ENCODE assay signal across 19 cellular contexts in the genomic region with DNA sequence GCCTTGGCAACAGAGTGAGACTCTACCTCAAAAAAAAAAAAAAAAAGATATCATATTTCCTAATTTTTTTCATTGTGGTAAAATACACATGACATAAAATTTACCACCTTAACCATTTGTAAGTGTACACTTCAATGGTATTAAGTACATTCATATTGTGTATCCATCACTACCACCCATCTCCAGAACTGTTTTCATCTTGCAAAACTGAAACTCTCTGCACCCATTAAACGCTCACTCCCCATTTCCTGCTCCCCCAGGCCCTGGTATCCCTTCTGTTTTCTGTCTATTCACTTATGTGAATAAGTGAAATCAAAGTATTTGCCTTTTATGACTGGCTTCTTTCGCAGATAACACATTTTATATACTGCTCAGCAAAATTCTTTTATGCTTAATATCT. TPM values are rescaled to one million over a fixed set of nuclear protein-coding genes. Genes with fewer than 3 reads are reported as not detected.
A peak's percentile ranks its signal among the peaks of the same experiment; 100 is the strongest.
DNase-seq lines count a peak whose midpoint lies in the region; ATAC-seq and TF ChIP-seq lines count a peak whose summit lies in the region.
"Had no signal": no experiment of that assay in that cellular context is flagged by ENCODE, and none has a peak within 500 bp of the region (broad histone marks: within the 10 kb centered on the region; RNA-seq: fewer than 3 reads in every experiment).

No MANE protein-coding gene starts in this region.

- no peak for ATAC-seq in GM19351 (IDR thresholded peaks at IDR 0.05; ENCODE audit: unreplicated experiment)
- ATAC-seq: A549, upper lobe of right lung had no signal

- CTCF ChIA-PET in RWPE1 (lab: Yijun Ruan, JAX): interaction anchor here (0.5 to 0.7 kb wide), 2 partner anchors 31 to 860 kb away, joined by 3 read pairs; no protein-coding TSS in a partner anchor

- H3K4me1 Mint-ChIP-seq in activated CD4-positive, alpha-beta T cell treated with anti-CD3 and anti-CD28 coated beads, Interleukin-2, amount 10 ng/mL, durations not matched to agents 24 days and 14 days: peaks cover 51% of the 10 kb centered on the region
- H3K4me1 Mint-ChIP-seq in nephron progenitor cell: peaks cover 20% of the 10 kb centered on the region

- no peaks in the 10 kb centered on the region for H3K27me3 ChIP-seq in ascending aorta
- H3K27me3 ChIP-seq: SJCRH30, spleen, upper lobe of right lung had no signal

- H3K4me3 Mint-ChIP-seq in activated CD4-positive, alpha-beta T cell treated with anti-CD3 and anti-CD28 coated beads, Interleukin-2, amount 10 ng/mL, durations not matched to agents 24 days and 14 days: peak overlapping the region; percentile 35
- no peak overlapping the region for H3K4me3 Mint-ChIP-seq in nephron progenitor cell

- H3K36me3 Mint-ChIP-seq in activated CD4-positive, alpha-beta T cell treated with anti-CD3 and anti-CD28 coated beads, Interleukin-2, amount 10 ng/mL, durations not matched to agents 24 days and 14 days (ENCODE audit: low read depth): peaks cover 41% of the 10 kb centered on the region
- H3K36me3 Mint-ChIP-seq in nephron progenitor cell (ENCODE audit: low read depth): peaks cover 15% of the 10 kb centered on the region

- no peaks in the 10 kb centered on the region for H3K9me3 Mint-ChIP-seq in activated CD4-positive, alpha-beta T cell treated with anti-CD3 and anti-CD28 coated beads, Interleukin-2, amount 10 ng/mL, durations not matched to agents 24 days and 14 days
- H3K9me3 Mint-ChIP-seq in nephron progenitor cell: no peaks in the 10 kb centered on the region

- H3K4me1 ChIP-seq in ascending aorta: peaks cover 14 to 41% of the 10 kb centered on the region in 2 donors

- H3K27me3 Mint-ChIP-seq in activated CD4-positive, alpha-beta T cell treated with anti-CD3 and anti-CD28 coated beads, Interleukin-2, amount 10 ng/mL, durations not matched to agents 24 days and 14 days: no peaks in the 10 kb centered on the region
- H3K27me3 Mint-ChIP-seq in nephron progenitor cell (ENCODE audit: low read depth, poor library complexity): no peaks in the 10 kb centered on the region
- H3K27me3 Mint-ChIP-seq: progenitor cell of endocrine pancreas had no signal

- POLR2A ChIA-PET in RWPE1 (lab: Yijun Ruan, JAX; ENCODE audit: low non-redundant PET): no interaction called here

- H3K27ac Mint-ChIP-seq in activated CD4-positive, alpha-beta T cell treated with anti-CD3 and anti-CD28 coated beads, Interleukin-2, amount 10 ng/mL, durations not matched to agents 24 days and 14 days: peak overlapping the region; percentile 30
- peak overlapping the region; percentile 50 for H3K27ac Mint-ChIP-seq in nephron progenitor cell
- H3K27ac Mint-ChIP-seq: progenitor cell of endocrine pancreas had no signal

- TF ChIP-seq CTCF in RWPE1 (conservative IDR thresholded peaks at IDR 0.05; ENCODE audit: low read depth): no peak
- no peak for TF ChIP-seq CTCF in ascending aorta (IDR thresholded peaks at IDR 0.05)
- TF ChIP-seq CTCF in nephron progenitor cell (IDR thresholded peaks at IDR 0.05): no peak

- intact Hi-C loops in activated CD4-positive, alpha-beta T cell treated with anti-CD3 and anti-CD28 coated beads, Interleukin-2, amount 10 ng/mL, durations not matched to agents 24 days and 14 days (cut with micrococcal nuclease): no loop called here
- intact Hi-C loops in ascending aorta (cut with DNase I): no loop called here

- no peak overlapping the region for H3K4me3 ChIP-seq in ascending aorta
- H3K4me3 ChIP-seq: A549, SJCRH30, spleen, upper lobe of right lung had no signal

- H3K36me3 ChIP-seq in ascending aorta: peaks cover 34 to 56% of the 10 kb centered on the region in 2 donors

- H3K9me3 ChIP-seq in ascending aorta: no peaks in the 10 kb centered on the region
- H3K9me3 ChIP-seq: A549, SJCRH30, spleen, upper lobe of right lung had no signal

- peak; percentile 75 for DNase-seq in activated CD4-positive, alpha-beta T cell treated with anti-CD3 and anti-CD28 coated beads, Interleukin-2, amount 10 ng/mL, durations not matched to agents 24 days and 14 days
- no peak for DNase-seq in activated CD4-positive, alpha-beta T cell treated with anti-CD3 and anti-CD28 coated beads, Interleukin-2, amount 50 U/mL, for 48 hours
- DNase-seq in RWPE1 (ENCODE audit: low spot score): no peak
- DNase-seq in ascending aorta (ENCODE audit: low spot score in 2 of 2): no peak
- DNase-seq in nephron progenitor cell: no peak
- no peak for DNase-seq in COLO668 (lab: John Stamatoyannopoulos, UW; ENCODE audit: unreplicated experiment)
- no peak for DNase-seq in LoVo (ENCODE audit: low spot score)
- DNase-seq: cerebellar nuclear complex, IMR-90, NCI-H2029 treated with DMSO at 0.1 percent for 48 hours, NCI-H526 treated with DMSO at 0.1 percent for 48 hours, OCI-M1, SJCRH30, spleen, upper lobe of right lung had no signal

- H3K27ac ChIP-seq in RWPE1 (peak overlapping the region; percentile 100), ascending aorta (peak overlapping the region; percentile 20 to 38)
- H3K27ac ChIP-seq: SJCRH30, upper lobe of right lung had no signal

RNA-seq across cellular contexts. Expression of a gene that starts 12.8 kb away (rescaled TPM):
- 27.7 and 28.4 TPM in 2 replicates for total RNA-seq in activated CD4-positive, alpha-beta T cell treated with anti-CD3 and anti-CD28 coated beads, Interleukin-2, amount 10 ng/mL, durations not matched to agents 24 days and 14 days
- 227 TPM for total RNA-seq in ascending aorta

RNA-seq across cellular contexts. Expression of a gene that starts 13.0 kb away (rescaled TPM):
- total RNA-seq in activated CD4-positive, alpha-beta T cell treated with anti-CD3 and anti-CD28 coated beads, Interleukin-2, amount 10 ng/mL, durations not matched to agents 24 days and 14 days: 11.7 and 14.4 TPM in 2 replicates
- total RNA-seq in ascending aorta: 4.9 TPM

RNA-seq across cellular contexts. Expression of a gene that starts 26.0 kb away (rescaled TPM):
- 0.45 and 0.47 TPM in 2 replicates for total RNA-seq in activated CD4-positive, alpha-beta T cell treated with anti-CD3 and anti-CD28 coated beads, Interleukin-2, amount 10 ng/mL, durations not matched to agents 24 days and 14 days
- total RNA-seq in ascending aorta: 46.1 TPM
- total RNA-seq: Daoy had no signal

RNA-seq across cellular contexts. Expression of a gene that starts 52.6 kb away (rescaled TPM):
- total RNA-seq in activated CD4-positive, alpha-beta T cell treated with anti-CD3 and anti-CD28 coated beads, Interleukin-2, amount 10 ng/mL, durations not matched to agents 24 days and 14 days: 15.2 and 15.9 TPM in 2 replicates
- 5.0 TPM for total RNA-seq in ascending aorta

RNA-seq across cellular contexts. Expression of a gene that starts 52.7 kb away (rescaled TPM):
- 162 and 176 TPM in 2 replicates for total RNA-seq in activated CD4-positive, alpha-beta T cell treated with anti-CD3 and anti-CD28 coated beads, Interleukin-2, amount 10 ng/mL, durations not matched to agents 24 days and 14 days
- 45.0 TPM for total RNA-seq in ascending aorta

Comparison
In these comparisons a context has a peak if more than half of its experiments do, and no peak if none do; other contexts are left out.
1. RNA of a gene that starts 26.0 kb away (total RNA-seq): 46.1 TPM in ascending aorta (single experiment); 0.45 to 0.47 TPM in activated CD4-positive, alpha-beta T cell treated with anti-CD3 and anti-CD28 coated beads, Interleukin-2, amount 10 ng/mL, durations not matched to agents 24 days and 14 days; every median in the first group is over 10 times any median in the second.